In the genomic region with DNA sequence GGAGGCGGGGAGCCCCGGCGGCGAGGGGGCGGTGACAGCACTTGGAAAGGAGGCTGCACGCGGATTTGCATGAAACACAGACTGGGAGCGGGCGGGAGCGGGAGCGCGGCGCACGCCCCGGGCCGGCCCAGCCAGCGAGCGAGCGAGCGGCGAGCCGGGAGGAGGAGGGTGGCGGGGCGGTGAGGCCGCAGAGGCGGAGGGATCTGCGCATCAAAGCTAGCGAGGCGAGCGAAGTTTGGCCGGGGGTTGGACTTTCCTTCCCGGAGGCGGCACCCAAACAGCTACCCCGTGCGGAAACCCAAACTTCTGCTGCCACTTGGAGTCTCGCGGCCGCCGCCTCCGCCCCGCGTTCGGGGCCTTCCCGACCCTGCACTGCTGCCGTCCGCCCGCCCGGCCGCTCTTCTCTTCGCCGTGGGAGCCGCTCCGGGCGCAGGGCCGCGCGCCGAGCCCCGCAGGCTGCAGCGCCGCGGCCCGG, we compare ENCODE assay signal across 8 cellular contexts. TPM values are rescaled to one million over a fixed set of nuclear protein-coding genes. Genes with fewer than 3 reads are reported as not detected.
DNase-seq lines count a peak whose midpoint lies in the region; ATAC-seq, FAIRE-seq and TF ChIP-seq lines count a peak whose summit lies in the region.

A gene (plus strand): TSS at position 72 of the 475 bp plus-strand sequence. CDS start 553 bp downstream, outside the sequence.

- peak; percentile 52 for ATAC-seq in GM21526 (IDR thresholded peaks at IDR 0.05; ENCODE audit: low FRiP score, unreplicated experiment)
- ATAC-seq in GM12878: peak; percentile 72

- TF ChIP-seq CTCF in GM12878 (IDR thresholded peaks at IDR 0.05 in 2 of 3, conservative IDR thresholded peaks at IDR 0.05 in 1 of 3; ENCODE audit: control insufficient read depth in 2 of 3, extremely low read depth in 1 of 3, insufficient read depth in 1 of 3, low read depth in 3 of 3, low read length in 3 of 3) (no peak), retinal pigment epithelial cell (conservative IDR thresholded peaks at IDR 0.05; ENCODE audit: low read depth, low read length) (no peak)

- POLR2A ChIA-PET in GM12878 (lab: Charles Lee): interaction anchor here (1.4 to 7.6 kb wide), 4 partner anchors 16 to 38 kb away, joined by 5 to 69 read pairs (median 6); no protein-coding TSS in a partner anchor

- peak within 1 kb of the TSS; percentile 78 for H3K27ac ChIP-seq in GM12878 (ENCODE audit: control insufficient read depth, insufficient read depth)

- in situ Hi-C loops in GM12878 (cut with MboI): no loop called here

- WGBS in GM12878 (ENCODE audit: insufficient coverage, insufficient replicate concordance, low lambda C conversion rate, missing lambda C conversion rate): 1% methylated on average over 46 of the region's 63 CpGs

- H3K36me3 ChIP-seq in GM12878 (ENCODE audit: control insufficient read depth in 2 of 2, insufficient read depth in 2 of 2, low read length in 1 of 2): peaks cover 0 to 11% of the 10 kb centered on the region in 2 experiments; a peak in 1 of 4 replicates

- SMC1A ChIA-PET in GM12878 (lab: Charles Lee; ENCODE audit: uncharacterized antibody, unreplicated experiment): interaction anchor here (1.0 to 9.8 kb wide), 4 partner anchors 16 to 36 kb away, joined by 3 to 67 read pairs (median 6); no protein-coding TSS in a partner anchor

- FAIRE-seq in GM12878 (lab: Jason Lieb, UNC): no peak

- peak within 1 kb of the TSS; percentile 89 for H3K4me2 ChIP-seq in GM12878 (ENCODE audit: control insufficient read depth, insufficient read depth)

- TF ChIP-seq EP300 in GM12878 (IDR thresholded peaks at IDR 0.05; ENCODE audit: borderline replicate concordance in 1 of 2, control insufficient read depth in 1 of 2, low read depth in 2 of 2, low read length in 2 of 2): no peak

- DNase-seq in DMS 273 treated with DMSO at 0.1 percent for 48 hours (lab: John Stamatoyannopoulos, UW): peak; percentile 52
- peak; percentile 73 to 79 for DNase-seq in Kasumi-1 (lab: John Stamatoyannopoulos, UW)
- DNase-seq in T1000 (lab: John Stamatoyannopoulos, UW): peak; percentile 71
- no peak for DNase-seq in GM12878 (ENCODE audit: low read depth, low spot score)
- peak; percentile 59 to 68 for DNase-seq in hippocampal formation (lab: John Stamatoyannopoulos, UW)
- DNase-seq in retinal pigment epithelial cell (ENCODE audit: low read depth): peak; percentile 80
- DNase-seq in SK-N-DZ (ENCODE audit: low spot score): no peak

- TF ChIP-seq POLR2A in GM12878 (IDR thresholded peaks at IDR 0.05; ENCODE audit: low read depth, low read length): peak; percentile 93

- no peak for TF ChIP-seq RAD21 in GM12878 (IDR thresholded peaks at IDR 0.05; ENCODE audit: insufficient read depth, low read depth, low read length)

- peak within 1 kb of the TSS; percentile 84 for H3K9ac ChIP-seq in GM12878 (ENCODE audit: control insufficient read depth, insufficient read depth, low read length)

- RAD21 ChIA-PET in GM12878 (lab: Charles Lee; ENCODE audit: unreplicated experiment): interaction anchor here (0.8 to 8.4 kb wide), 6 partner anchors 17 to 69 kb away, joined by 3 to 215 read pairs (median 5); no protein-coding TSS in a partner anchor

- no peaks in the 10 kb centered on the region for H3K27me3 ChIP-seq in GM12878 (replicated peaks in 1 of 2; ENCODE audit: control insufficient read depth in 2 of 2, insufficient read depth in 2 of 2, low read length in 1 of 2)

- no peaks in the 10 kb centered on the region for H3K9me3 ChIP-seq in GM12878 (replicated peaks; ENCODE audit: control insufficient read depth, insufficient read depth, low read length)

- BruUV-seq in GM12878 (replicated peaks; lab: Mats Ljungman, UMichigan): no TSS peak

- H3K4me1 ChIP-seq in GM12878 (ENCODE audit: control insufficient read depth, insufficient read depth, low read length): peaks cover 25% of the 10 kb centered on the region

- peak within 1 kb of the TSS; percentile 80 for H3K4me3 ChIP-seq in GM12878
- peak within 1 kb of the TSS; percentile 91 for H3K4me3 ChIP-seq in retinal pigment epithelial cell (ENCODE audit: low read length)

- intact Hi-C loops in GM12878 (cut with micrococcal nuclease; ENCODE audit: unreplicated experiment): loop anchor here (2.0 to 5.0 kb wide), 3 partner anchors 35 to 237 kb away; no protein-coding TSS in a partner anchor

- peak within 1 kb of the TSS; percentile 66 for H2AFZ ChIP-seq in GM12878 (ENCODE audit: control insufficient read depth, low read depth, low read length)

- peaks cover 46% of the 10 kb centered on the region for H3K79me2 ChIP-seq in GM12878 (ENCODE audit: control insufficient read depth, insufficient read depth, low read length)

- CTCF ChIA-PET in GM12878 (lab: Yijun Ruan, JAX): interaction anchor here (0.6 to 1.6 kb wide), 4 partner anchors 10 to 238 kb away, joined by 3 to 4 read pairs (median 3); no protein-coding TSS in a partner anchor

- H4K20me1 ChIP-seq in GM12878 (ENCODE audit: control insufficient read depth, insufficient read depth): peaks cover 2% of the 10 kb centered on the region; the same call in 1 of the 2 replicates

TF ChIP-seq in GM12878, 131 proteins besides CTCF, POLR2A, EP300 and RAD21 (continues in another document):
- no peak for TF ChIP-seq NR2C2 (IDR thresholded peaks at IDR 0.05; ENCODE audit: borderline replicate concordance, control insufficient read depth, insufficient read length, low read depth)
- TF ChIP-seq, protein P1, sequence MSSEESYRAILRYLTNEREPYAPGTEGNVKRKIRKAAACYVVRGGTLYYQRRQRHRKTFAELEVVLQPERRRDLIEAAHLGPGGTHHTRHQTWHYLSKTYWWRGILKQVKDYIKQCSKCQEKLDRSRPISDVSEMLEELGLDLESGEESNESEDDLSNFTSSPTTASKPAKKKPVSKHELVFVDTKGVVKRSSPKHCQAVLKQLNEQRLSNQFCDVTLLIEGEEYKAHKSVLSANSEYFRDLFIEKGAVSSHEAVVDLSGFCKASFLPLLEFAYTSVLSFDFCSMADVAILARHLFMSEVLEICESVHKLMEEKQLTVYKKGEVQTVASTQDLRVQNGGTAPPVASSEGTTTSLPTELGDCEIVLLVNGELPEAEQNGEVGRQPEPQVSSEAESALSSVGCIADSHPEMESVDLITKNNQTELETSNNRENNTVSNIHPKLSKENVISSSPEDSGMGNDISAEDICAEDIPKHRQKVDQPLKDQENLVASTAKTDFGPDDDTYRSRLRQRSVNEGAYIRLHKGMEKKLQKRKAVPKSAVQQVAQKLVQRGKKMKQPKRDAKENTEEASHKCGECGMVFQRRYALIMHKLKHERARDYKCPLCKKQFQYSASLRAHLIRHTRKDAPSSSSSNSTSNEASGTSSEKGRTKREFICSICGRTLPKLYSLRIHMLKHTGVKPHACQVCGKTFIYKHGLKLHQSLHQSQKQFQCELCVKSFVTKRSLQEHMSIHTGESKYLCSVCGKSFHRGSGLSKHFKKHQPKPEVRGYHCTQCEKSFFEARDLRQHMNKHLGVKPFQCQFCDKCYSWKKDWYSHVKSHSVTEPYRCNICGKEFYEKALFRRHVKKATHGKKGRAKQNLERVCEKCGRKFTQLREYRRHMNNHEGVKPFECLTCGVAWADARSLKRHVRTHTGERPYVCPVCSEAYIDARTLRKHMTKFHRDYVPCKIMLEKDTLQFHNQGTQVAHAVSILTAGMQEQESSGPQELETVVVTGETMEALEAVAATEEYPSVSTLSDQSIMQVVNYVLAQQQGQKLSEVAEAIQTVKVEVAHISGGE (CRISPR knock-in tag; IDR thresholded peaks at IDR 0.05): no peak
- no peak for TF ChIP-seq SUPT20H (IDR thresholded peaks at IDR 0.05; ENCODE audit: borderline replicate concordance, control insufficient read depth, low read depth, low read length)

RNA-seq across cellular contexts. Expression of the gene that starts here (rescaled TPM):
- 119 and 128 TPM in 2 replicates for total RNA-seq in GM12878 (2013; cell fraction: nucleolus; rRNA removed)
- total RNA-seq in GM12878 (2014; rRNA removed) (12.2 and 15.6 TPM in 2 replicates), GM12878 (2014; rRNA removed; fragmentation: Illumina TruSeq; extraction: Trizol) (11.7 and 13.3 TPM in 2 replicates), GM12878 (2021) (39.9 and 40.0 TPM in 2 replicates)
- polyA plus RNA-seq in GM12878 (2011; ENCODE audit: low read depth): 17.0 TPM
- polyA plus RNA-seq in GM12878 (2011; rRNA removed) (15.0 and 28.2 TPM in 2 replicates), GM12878 (2014; fragmentation: Illumina TruSeq; extraction: Trizol) (31.9 and 43.2 TPM in 2 replicates), GM12878 (2014; fragmentation: Nextera tagmentation; extraction: Ambion mirVana) (1 to 10 TPM; 5.6 to 6.6 TPM), GM12878 (2014; rRNA removed) (22.4 and 27.7 TPM in 2 replicates), GM12878 (2016; fragmentation: Nextera tagmentation; extraction: Ambion mirVana) (10 to 100 TPM in 1 of 2 experiments, 1 to 10 TPM in 1; 8.0 to 18.7 TPM)
- polyA plus RNA-seq in GM12878 (2011; cell fraction: cytosol; rRNA removed): 21.5 and 22.5 TPM in 2 replicates
- 85.6 and 92.9 TPM in 2 replicates for polyA plus RNA-seq in GM12878 (2011; cell fraction: nucleus; rRNA removed)
- polyA plus RNA-seq in GM12878 (2012): 41.6 and 42.7 TPM in 2 replicates
- 23.3 and 26.4 TPM in 2 replicates for polyA minus RNA-seq in GM12878 (2011; rRNA and poly(A)+ RNA removed)
- 11.1 and 14.3 TPM in 2 replicates for polyA minus RNA-seq in GM12878 (2011; cell fraction: cytosol; rRNA and poly(A)+ RNA removed)
- polyA minus RNA-seq in GM12878 (2011; cell fraction: nucleus; rRNA and poly(A)+ RNA removed): 17.3 and 26.6 TPM in 2 replicates
- polyA plus RNA-seq in SK-N-DZ (2014; cell fraction: cytosol; rRNA removed): 9.6 and 9.9 TPM in 2 replicates
- polyA plus RNA-seq in SK-N-DZ (2014; cell fraction: nucleus; rRNA removed): 9.2 and 14.6 TPM in 2 replicates

Comparison
In these comparisons a context has a peak if more than half of its experiments do, and no peak if none do; other contexts are left out.
1. DNase-seq: peak in DMS 273 treated with DMSO at 0.1 percent for 48 hours (single experiment), Kasumi-1 (2 of 2), T1000 (single experiment), hippocampal formation (2 of 2) and retinal pigment epithelial cell (single experiment); none in GM12878 (single experiment) and SK-N-DZ (single experiment).